1 cellular context compared by ENCODE assay signal in the genomic region with DNA sequence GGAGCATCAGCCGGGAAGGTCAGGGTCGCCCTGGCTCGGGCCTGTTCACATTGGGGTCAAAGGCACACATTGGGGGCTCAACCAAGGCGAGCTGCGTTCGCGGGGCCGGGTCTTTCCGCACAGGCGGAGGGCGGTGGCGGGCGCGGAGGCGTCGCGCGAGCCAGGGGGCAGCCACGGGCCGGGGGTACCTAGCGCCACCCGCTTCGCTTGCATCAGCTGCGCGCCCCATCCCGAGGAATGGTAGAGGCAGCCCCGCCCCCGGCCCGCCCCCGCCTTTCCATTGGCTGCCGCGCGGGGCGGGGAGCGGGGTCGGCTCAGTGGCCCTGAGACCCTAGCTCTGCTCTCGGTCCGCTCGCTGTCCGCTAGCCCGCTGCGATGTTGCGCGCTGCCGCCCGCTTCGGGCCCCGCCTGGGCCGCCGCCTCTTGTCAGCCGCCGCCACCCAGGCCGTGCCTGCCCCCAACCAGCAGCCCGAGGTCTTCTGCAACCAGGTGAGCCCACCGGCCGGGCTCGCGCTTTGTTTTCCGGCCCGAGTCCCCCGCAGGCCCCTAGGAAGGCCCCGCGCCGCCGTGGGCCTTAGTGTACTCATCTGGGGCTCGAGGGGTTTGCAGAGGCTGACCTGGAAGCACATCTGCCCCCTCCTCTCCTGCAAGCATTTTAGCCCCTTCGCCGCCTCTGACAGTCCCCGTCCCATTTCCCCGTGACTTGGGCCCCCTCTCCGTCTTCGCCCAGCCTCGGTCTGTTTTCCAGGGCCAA.
A peak's percentile ranks its signal among the peaks of the same experiment; 100 is the strongest.
TF ChIP-seq lines count a peak whose summit lies in the region.

A gene (plus strand): TSS at position 326 of the 754 bp plus-strand sequence. CDS start 50 bp downstream, at position 376.

TF ChIP-seq in HepG2, 621 proteins besides CTCF, POLR2A, EP300 and RAD21 (continued from another document and continues in another):
- TF ChIP-seq, protein P1, sequence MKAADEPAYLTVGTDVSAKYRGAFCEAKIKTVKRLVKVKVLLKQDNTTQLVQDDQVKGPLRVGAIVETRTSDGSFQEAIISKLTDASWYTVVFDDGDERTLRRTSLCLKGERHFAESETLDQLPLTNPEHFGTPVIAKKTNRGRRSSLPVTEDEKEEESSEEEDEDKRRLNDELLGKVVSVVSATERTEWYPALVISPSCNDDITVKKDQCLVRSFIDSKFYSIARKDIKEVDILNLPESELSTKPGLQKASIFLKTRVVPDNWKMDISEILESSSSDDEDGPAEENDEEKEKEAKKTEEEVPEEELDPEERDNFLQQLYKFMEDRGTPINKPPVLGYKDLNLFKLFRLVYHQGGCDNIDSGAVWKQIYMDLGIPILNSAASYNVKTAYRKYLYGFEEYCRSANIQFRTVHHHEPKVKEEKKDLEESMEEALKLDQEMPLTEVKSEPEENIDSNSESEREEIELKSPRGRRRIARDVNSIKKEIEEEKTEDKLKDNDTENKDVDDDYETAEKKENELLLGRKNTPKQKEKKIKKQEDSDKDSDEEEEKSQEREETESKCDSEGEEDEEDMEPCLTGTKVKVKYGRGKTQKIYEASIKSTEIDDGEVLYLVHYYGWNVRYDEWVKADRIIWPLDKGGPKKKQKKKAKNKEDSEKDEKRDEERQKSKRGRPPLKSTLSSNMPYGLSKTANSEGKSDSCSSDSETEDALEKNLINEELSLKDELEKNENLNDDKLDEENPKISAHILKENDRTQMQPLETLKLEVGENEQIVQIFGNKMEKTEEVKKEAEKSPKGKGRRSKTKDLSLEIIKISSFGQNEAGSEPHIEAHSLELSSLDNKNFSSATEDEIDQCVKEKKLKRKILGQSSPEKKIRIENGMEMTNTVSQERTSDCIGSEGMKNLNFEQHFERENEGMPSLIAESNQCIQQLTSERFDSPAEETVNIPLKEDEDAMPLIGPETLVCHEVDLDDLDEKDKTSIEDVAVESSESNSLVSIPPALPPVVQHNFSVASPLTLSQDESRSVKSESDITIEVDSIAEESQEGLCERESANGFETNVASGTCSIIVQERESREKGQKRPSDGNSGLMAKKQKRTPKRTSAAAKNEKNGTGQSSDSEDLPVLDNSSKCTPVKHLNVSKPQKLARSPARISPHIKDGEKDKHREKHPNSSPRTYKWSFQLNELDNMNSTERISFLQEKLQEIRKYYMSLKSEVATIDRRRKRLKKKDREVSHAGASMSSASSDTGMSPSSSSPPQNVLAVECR (CRISPR knock-in tag; IDR thresholded peaks at IDR 0.05; ENCODE audit: borderline replicate concordance): peak; percentile 91
- TF ChIP-seq JDP2 (CRISPR knock-in tag; IDR thresholded peaks at IDR 0.05; ENCODE audit: borderline replicate concordance) (peak; percentile 62; the same call in 1 of the 2 replicates), RBM39 (IDR thresholded peaks at IDR 0.05; ENCODE audit: low read depth, low read length, poor library complexity, severe bottlenecking) (peak; percentile 94), MEIS1 (CRISPR knock-in tag; IDR thresholded peaks at IDR 0.05; ENCODE audit: borderline replicate concordance) (0 out of 2 replicates have a peak, but pooled peaks have one; percentile 45), ZNF501 (CRISPR knock-in tag; IDR thresholded peaks at IDR 0.05) (peak; percentile 64), ARNT2 (CRISPR knock-in tag; IDR thresholded peaks at IDR 0.05; ENCODE audit: low read depth) (peak; percentile 74), TOPORS (CRISPR knock-in tag; IDR thresholded peaks at IDR 0.05) (0 out of 2 replicates have a peak, but pooled peaks have one; percentile 7), HNRNPUL1 (IDR thresholded peaks at IDR 0.05; ENCODE audit: low read depth, low read length) (no peak), ZNF446 (CRISPR knock-in tag; IDR thresholded peaks at IDR 0.05) (peak; percentile 74; the same call in 1 of the 2 replicates), ELF4 (CRISPR knock-in tag; IDR thresholded peaks at IDR 0.05; ENCODE audit: borderline replicate concordance) (no peak), TBX3 (IDR thresholded peaks at IDR 0.05; ENCODE audit: borderline replicate concordance) (no peak), HNF4A (CRISPR knock-in tag; IDR thresholded peaks at IDR 0.05) (no peak), ZFP36L2 (CRISPR knock-in tag; IDR thresholded peaks at IDR 0.05) (0 out of 2 replicates have a peak, but pooled peaks have one; percentile 23), POLR2G (IDR thresholded peaks at IDR 0.05; ENCODE audit: low read depth, low read length) (peak; percentile 87), ZNF747 (CRISPR knock-in tag; IDR thresholded peaks at IDR 0.05; ENCODE audit: borderline replicate concordance) (peak; percentile 78), KAT8 (CRISPR knock-in tag; IDR thresholded peaks at IDR 0.05) (peak; percentile 29; the same call in 1 of the 2 replicates), ZFY (CRISPR knock-in tag; IDR thresholded peaks at IDR 0.05) (peak; percentile 96), NCOR1 (IDR thresholded peaks at IDR 0.05; ENCODE audit: borderline replicate concordance, low read length) (no peak)
- TF ChIP-seq, protein P2, sequence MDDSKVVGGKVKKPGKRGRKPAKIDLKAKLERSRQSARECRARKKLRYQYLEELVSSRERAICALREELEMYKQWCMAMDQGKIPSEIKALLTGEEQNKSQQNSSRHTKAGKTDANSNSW (CRISPR knock-in tag; IDR thresholded peaks at IDR 0.05; ENCODE audit: borderline replicate concordance): peak; percentile 75; the same call in 1 of the 2 replicates
- TF ChIP-seq, protein P3, sequence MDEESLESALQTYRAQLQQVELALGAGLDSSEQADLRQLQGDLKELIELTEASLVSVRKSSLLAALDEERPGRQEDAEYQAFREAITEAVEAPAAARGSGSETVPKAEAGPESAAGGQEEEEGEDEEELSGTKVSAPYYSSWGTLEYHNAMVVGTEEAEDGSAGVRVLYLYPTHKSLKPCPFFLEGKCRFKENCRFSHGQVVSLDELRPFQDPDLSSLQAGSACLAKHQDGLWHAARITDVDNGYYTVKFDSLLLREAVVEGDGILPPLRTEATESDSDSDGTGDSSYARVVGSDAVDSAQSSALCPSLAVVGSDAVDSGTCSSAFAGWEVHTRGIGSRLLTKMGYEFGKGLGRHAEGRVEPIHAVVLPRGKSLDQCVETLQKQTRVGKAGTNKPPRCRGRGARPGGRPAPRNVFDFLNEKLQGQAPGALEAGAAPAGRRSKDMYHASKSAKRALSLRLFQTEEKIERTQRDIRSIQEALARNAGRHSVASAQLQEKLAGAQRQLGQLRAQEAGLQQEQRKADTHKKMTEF (CRISPR knock-in tag; IDR thresholded peaks at IDR 0.05): peak; percentile 90
- TF ChIP-seq, protein P4, sequence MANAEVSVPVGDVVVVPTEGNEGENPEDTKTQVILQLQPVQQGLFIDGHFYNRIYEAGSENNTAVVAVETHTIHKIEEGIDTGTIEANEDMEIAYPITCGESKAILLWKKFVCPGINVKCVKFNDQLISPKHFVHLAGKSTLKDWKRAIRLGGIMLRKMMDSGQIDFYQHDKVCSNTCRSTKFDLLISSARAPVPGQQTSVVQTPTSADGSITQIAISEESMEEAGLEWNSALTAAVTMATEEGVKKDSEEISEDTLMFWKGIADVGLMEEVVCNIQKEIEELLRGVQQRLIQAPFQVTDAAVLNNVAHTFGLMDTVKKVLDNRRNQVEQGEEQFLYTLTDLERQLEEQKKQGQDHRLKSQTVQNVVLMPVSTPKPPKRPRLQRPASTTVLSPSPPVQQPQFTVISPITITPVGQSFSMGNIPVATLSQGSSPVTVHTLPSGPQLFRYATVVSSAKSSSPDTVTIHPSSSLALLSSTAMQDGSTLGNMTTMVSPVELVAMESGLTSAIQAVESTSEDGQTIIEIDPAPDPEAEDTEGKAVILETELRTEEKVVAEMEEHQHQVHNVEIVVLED (CRISPR knock-in tag; IDR thresholded peaks at IDR 0.05; ENCODE audit: borderline replicate concordance): peak; percentile 49; the same call in 1 of the 2 replicates
- TF ChIP-seq, protein P5, sequence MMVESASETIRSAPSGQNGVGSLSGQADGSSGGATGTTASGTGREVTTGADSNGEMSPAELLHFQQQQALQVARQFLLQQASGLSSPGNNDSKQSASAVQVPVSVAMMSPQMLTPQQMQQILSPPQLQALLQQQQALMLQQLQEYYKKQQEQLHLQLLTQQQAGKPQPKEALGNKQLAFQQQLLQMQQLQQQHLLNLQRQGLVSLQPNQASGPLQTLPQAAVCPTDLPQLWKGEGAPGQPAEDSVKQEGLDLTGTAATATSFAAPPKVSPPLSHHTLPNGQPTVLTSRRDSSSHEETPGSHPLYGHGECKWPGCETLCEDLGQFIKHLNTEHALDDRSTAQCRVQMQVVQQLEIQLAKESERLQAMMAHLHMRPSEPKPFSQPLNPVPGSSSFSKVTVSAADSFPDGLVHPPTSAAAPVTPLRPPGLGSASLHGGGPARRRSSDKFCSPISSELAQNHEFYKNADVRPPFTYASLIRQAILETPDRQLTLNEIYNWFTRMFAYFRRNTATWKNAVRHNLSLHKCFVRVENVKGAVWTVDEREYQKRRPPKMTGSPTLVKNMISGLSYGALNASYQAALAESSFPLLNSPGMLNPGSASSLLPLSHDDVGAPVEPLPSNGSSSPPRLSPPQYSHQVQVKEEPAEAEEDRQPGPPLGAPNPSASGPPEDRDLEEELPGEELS (CRISPR knock-in tag; IDR thresholded peaks at IDR 0.05): 0 out of 2 replicates have a peak, but pooled peaks have one; percentile 41
- TF ChIP-seq, protein P6, sequence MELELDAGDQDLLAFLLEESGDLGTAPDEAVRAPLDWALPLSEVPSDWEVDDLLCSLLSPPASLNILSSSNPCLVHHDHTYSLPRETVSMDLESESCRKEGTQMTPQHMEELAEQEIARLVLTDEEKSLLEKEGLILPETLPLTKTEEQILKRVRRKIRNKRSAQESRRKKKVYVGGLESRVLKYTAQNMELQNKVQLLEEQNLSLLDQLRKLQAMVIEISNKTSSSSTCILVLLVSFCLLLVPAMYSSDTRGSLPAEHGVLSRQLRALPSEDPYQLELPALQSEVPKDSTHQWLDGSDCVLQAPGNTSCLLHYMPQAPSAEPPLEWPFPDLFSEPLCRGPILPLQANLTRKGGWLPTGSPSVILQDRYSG (CRISPR knock-in tag; IDR thresholded peaks at IDR 0.05): 0 out of 2 replicates have a peak, but pooled peaks have one; percentile 33
- TF ChIP-seq, protein P7, sequence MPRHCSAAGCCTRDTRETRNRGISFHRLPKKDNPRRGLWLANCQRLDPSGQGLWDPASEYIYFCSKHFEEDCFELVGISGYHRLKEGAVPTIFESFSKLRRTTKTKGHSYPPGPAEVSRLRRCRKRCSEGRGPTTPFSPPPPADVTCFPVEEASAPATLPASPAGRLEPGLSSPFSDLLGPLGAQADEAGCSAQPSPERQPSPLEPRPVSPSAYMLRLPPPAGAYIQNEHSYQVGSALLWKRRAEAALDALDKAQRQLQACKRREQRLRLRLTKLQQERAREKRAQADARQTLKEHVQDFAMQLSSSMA (CRISPR knock-in tag; IDR thresholded peaks at IDR 0.05): peak; percentile 94; the same call in 1 of the 2 replicates
- TF ChIP-seq, protein P8, sequence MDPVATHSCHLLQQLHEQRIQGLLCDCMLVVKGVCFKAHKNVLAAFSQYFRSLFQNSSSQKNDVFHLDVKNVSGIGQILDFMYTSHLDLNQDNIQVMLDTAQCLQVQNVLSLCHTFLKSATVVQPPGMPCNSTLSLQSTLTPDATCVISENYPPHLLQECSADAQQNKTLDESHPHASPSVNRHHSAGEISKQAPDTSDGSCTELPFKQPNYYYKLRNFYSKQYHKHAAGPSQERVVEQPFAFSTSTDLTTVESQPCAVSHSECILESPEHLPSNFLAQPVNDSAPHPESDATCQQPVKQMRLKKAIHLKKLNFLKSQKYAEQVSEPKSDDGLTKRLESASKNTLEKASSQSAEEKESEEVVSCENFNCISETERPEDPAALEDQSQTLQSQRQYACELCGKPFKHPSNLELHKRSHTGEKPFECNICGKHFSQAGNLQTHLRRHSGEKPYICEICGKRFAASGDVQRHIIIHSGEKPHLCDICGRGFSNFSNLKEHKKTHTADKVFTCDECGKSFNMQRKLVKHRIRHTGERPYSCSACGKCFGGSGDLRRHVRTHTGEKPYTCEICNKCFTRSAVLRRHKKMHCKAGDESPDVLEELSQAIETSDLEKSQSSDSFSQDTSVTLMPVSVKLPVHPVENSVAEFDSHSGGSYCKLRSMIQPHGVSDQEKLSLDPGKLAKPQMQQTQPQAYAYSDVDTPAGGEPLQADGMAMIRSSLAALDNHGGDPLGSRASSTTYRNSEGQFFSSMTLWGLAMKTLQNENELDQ (CRISPR knock-in tag; IDR thresholded peaks at IDR 0.05; ENCODE audit: borderline replicate concordance): no peak
- TF ChIP-seq, protein P9, sequence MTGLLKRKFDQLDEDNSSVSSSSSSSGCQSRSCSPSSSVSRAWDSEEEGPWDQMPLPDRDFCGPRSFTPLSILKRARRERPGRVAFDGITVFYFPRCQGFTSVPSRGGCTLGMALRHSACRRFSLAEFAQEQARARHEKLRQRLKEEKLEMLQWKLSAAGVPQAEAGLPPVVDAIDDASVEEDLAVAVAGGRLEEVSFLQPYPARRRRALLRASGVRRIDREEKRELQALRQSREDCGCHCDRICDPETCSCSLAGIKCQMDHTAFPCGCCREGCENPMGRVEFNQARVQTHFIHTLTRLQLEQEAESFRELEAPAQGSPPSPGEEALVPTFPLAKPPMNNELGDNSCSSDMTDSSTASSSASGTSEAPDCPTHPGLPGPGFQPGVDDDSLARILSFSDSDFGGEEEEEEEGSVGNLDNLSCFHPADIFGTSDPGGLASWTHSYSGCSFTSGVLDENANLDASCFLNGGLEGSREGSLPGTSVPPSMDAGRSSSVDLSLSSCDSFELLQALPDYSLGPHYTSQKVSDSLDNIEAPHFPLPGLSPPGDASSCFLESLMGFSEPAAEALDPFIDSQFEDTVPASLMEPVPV (CRISPR knock-in tag; IDR thresholded peaks at IDR 0.05): peak; percentile 58; the same call in 1 of the 2 replicates
- TF ChIP-seq, protein P10, sequence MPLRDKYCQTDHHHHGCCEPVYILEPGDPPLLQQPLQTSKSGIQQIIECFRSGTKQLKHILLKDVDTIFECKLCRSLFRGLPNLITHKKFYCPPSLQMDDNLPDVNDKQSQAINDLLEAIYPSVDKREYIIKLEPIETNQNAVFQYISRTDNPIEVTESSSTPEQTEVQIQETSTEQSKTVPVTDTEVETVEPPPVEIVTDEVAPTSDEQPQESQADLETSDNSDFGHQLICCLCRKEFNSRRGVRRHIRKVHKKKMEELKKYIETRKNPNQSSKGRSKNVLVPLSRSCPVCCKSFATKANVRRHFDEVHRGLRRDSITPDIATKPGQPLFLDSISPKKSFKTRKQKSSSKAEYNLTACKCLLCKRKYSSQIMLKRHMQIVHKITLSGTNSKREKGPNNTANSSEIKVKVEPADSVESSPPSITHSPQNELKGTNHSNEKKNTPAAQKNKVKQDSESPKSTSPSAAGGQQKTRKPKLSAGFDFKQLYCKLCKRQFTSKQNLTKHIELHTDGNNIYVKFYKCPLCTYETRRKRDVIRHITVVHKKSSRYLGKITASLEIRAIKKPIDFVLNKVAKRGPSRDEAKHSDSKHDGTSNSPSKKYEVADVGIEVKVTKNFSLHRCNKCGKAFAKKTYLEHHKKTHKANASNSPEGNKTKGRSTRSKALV (CRISPR knock-in tag; IDR thresholded peaks at IDR 0.05): peak; percentile 49; the same call in 1 of the 2 replicates
